ENCODE assay signal across 26 cellular contexts in the genomic region with DNA sequence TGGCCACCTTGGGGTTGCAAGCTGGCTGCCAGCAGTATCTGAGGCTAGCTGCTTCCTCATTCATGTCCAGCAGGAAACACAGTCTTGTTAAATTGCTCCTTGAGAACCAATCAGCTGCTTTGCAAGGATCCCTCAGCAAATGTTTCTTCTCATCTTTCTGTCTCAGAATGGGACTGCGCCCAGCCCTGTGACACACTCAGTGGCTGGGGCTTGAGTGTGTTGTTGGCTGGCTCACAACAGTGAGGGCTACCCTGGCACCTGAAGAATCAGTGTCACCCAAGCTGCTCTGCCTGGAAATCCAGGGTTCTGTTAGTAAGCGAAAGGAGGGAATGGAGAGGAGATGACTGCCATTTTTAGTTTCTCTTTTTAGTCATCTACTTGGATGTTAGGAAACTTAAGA.
"Had no signal": no experiment of that assay in that cellular context is flagged by ENCODE, and none has a peak within 500 bp of the region (broad histone marks: within the 10 kb centered on the region; RNA-seq: fewer than 3 reads in every experiment).

No MANE protein-coding gene starts in this region.

- H3K4me1 Mint-ChIP-seq: memory B cell; stimulated activated memory B cell treated with anti-CD40 and anti-IgM and Interleukin-4, amounts not matched to agents 10 μg/mL and 1 μg/mL and 100 μg/mL, for 72 hours; stimulated activated naive CD8-positive, alpha-beta T cell treated with anti-CD3 and anti-CD28 coated beads, Interleukin-15, amount 100 ng/mL, for 72 hours; WTC11 had no signal

- DNase-seq: activated CD4-positive, alpha-beta T cell treated with anti-CD3 and anti-CD28 coated beads, Interleukin-2, amount 50 U/mL, for 1 hour; activated CD8-positive, alpha-beta T cell treated with anti-CD3 and anti-CD28 coated beads for 36 hours; activated naive CD4-positive, alpha-beta T cell; activated T-cell treated with anti-CD3 and anti-CD28 coated beads, Interleukin-2, amount 50 U/mL, for 4 hours; dermis blood vessel endothelial cell; effector CD4-positive, alpha-beta T cell; glutamatergic neuron; retina; stimulated activated CD4-positive, alpha-beta T cell treated with anti-CD3 and anti-CD28 coated beads, Interleukin-1b, Interleukin-23, amount 100 ng/mL, for 48 hours; stimulated activated CD4-positive, alpha-beta T cell treated with anti-CD3 and anti-CD28 coated beads, Interleukin-4, amount 100 ng/mL, for 4 hours; stimulated activated CD8-positive, alpha-beta memory T cell treated with anti-CD3 and anti-CD28 coated beads, Interleukin-4, amount 100 ng/mL, for 48 hours; stimulated activated naive CD8-positive, alpha-beta T cell treated with anti-CD3 and anti-CD28 coated beads, Interleukin-15, amount 100 ng/mL, for 72 hours; substantia nigra; SW 1271; T-helper 9 cell had no signal

- H3K27ac ChIP-seq: esophagus muscularis mucosa, prostate gland, vagina had no signal

- H3K36me3 Mint-ChIP-seq: memory B cell; natural killer cell treated with Interleukin-12 subunit alpha and Interleukin-12 subunit beta and Interleukin-15 and Interleukin-18, amount 100 ng/mL, for 72 hours; stimulated activated memory B cell treated with anti-CD40 and anti-IgM and Interleukin-4, amounts not matched to agents 10 μg/mL and 1 μg/mL and 100 μg/mL, for 72 hours had no signal

- H3K9me3 ChIP-seq: esophagus muscularis mucosa, prostate gland, vagina had no signal

- H3K27me3 Mint-ChIP-seq: activated CD8-positive, alpha-beta T cell treated with anti-CD3 and anti-CD28 coated beads for 36 hours; memory B cell; stimulated activated memory B cell treated with anti-CD40 and anti-IgM and Interleukin-4, amounts not matched to agents 10 μg/mL and 1 μg/mL and 100 μg/mL, for 72 hours; stimulated activated naive CD8-positive, alpha-beta T cell treated with anti-CD3 and anti-CD28 coated beads, Interleukin-15, amount 100 ng/mL, for 72 hours had no signal

- H3K27ac Mint-ChIP-seq: activated CD8-positive, alpha-beta T cell treated with anti-CD3 and anti-CD28 coated beads for 36 hours; activated naive CD4-positive, alpha-beta T cell treated with anti-CD3 and anti-CD28 coated beads, Interleukin-2, amount 50 U/mL, for 72 hours; memory B cell; natural killer cell treated with Interleukin-12 subunit alpha and Interleukin-12 subunit beta and Interleukin-15 and Interleukin-18, amount 100 ng/mL, for 72 hours; stimulated activated memory B cell treated with anti-CD40 and anti-IgM and Interleukin-4, amounts not matched to agents 10 μg/mL and 1 μg/mL and 100 μg/mL, for 72 hours; stimulated activated naive CD8-positive, alpha-beta T cell treated with anti-CD3 and anti-CD28 coated beads, Interleukin-15, amount 100 ng/mL, for 72 hours; T-helper 1 cell treated with Interleukin-12 subunit alpha and Interleukin-12 subunit beta and Interleukin-4 antibody, amounts not matched to agents 30 μg/mL and 1 μg/mL, for 36 hours; type B pancreatic cell; WTC11 had no signal

- H3K36me3 ChIP-seq: esophagus muscularis mucosa, prostate gland, vagina had no signal

- H3K27me3 ChIP-seq: esophagus muscularis mucosa, vagina had no signal

- H3K4me3 Mint-ChIP-seq: activated CD8-positive, alpha-beta T cell treated with anti-CD3 and anti-CD28 coated beads for 36 hours; activated T-cell treated with anti-CD3 and anti-CD28 coated beads, Interleukin-2, amount 50 U/mL, for 4 hours; memory B cell; natural killer cell treated with Interleukin-12 subunit alpha and Interleukin-12 subunit beta and Interleukin-15 and Interleukin-18, amount 100 ng/mL, for 72 hours; stimulated activated memory B cell treated with anti-CD40 and anti-IgM and Interleukin-4, amounts not matched to agents 10 μg/mL and 1 μg/mL and 100 μg/mL, for 72 hours; stimulated activated naive CD8-positive, alpha-beta T cell treated with anti-CD3 and anti-CD28 coated beads, Interleukin-15, amount 100 ng/mL, for 72 hours; T-helper 1 cell treated with Interleukin-12 subunit alpha and Interleukin-12 subunit beta and Interleukin-4 antibody, amounts not matched to agents 30 μg/mL and 1 μg/mL, for 36 hours; type B pancreatic cell; WTC11 had no signal

- H3K4me1 ChIP-seq: esophagus muscularis mucosa, prostate gland, vagina had no signal

- H3K9me3 Mint-ChIP-seq: natural killer cell treated with Interleukin-12 subunit alpha and Interleukin-12 subunit beta and Interleukin-15 and Interleukin-18, amount 100 ng/mL, for 72 hours; T-helper 1 cell treated with Interleukin-12 subunit alpha and Interleukin-12 subunit beta and Interleukin-4 antibody, amounts not matched to agents 30 μg/mL and 1 μg/mL, for 36 hours had no signal

- H3K4me3 ChIP-seq: esophagus muscularis mucosa, prostate gland, smooth muscle cell, vagina had no signal

- ATAC-seq: activated CD8-positive, alpha-beta T cell treated with anti-CD3 and anti-CD28 coated beads for 36 hours; activated naive CD4-positive, alpha-beta T cell treated with anti-CD3 and anti-CD28 coated beads, Interleukin-2, amount 50 U/mL, for 72 hours; activated T-cell treated with anti-CD3 and anti-CD28 coated beads, Interleukin-2, amount 50 U/mL, for 4 hours; natural killer cell treated with Interleukin-12 subunit alpha and Interleukin-12 subunit beta and Interleukin-15 and Interleukin-18, amount 100 ng/mL, for 72 hours; stimulated activated memory B cell treated with anti-CD40 and anti-IgM and Interleukin-4, amounts not matched to agents 10 μg/mL and 1 μg/mL and 100 μg/mL, for 72 hours; stimulated activated naive CD8-positive, alpha-beta T cell treated with anti-CD3 and anti-CD28 coated beads, Interleukin-15, amount 100 ng/mL, for 72 hours; WTC11 had no signal
